In genomic region chr3:39783730-39784129, GRCh38 we compare ENCODE assay signal across 24 cellular contexts. TPM values are rescaled to one million over a fixed set of nuclear protein-coding genes. Genes with fewer than 3 reads are reported as not detected.
"Had no signal": no experiment of that assay in that cellular context is flagged by ENCODE, and none has a peak within 500 bp of the region (broad histone marks: within the 10 kb centered on the region; RNA-seq: fewer than 3 reads in every experiment).

No MANE protein-coding gene starts in this region.

- H3K36me3 ChIP-seq: brain microvascular endothelial cell, cardiac muscle cell had no signal

- H3K4me3 ChIP-seq: cardiac muscle cell, SK-N-MC had no signal

- DNase-seq: activated CD4-positive, alpha-beta memory T cell treated with anti-CD3 and anti-CD28 coated beads for 36 hours; activated CD4-positive, alpha-beta T cell treated with anti-CD3 and anti-CD28 coated beads, Interleukin-2, amount 10 ng/mL, durations not matched to agents 7 days and 5 days; activated CD4-positive, CD25-positive, alpha-beta regulatory T cell treated with anti-CD3 and anti-CD28 coated beads, Interleukin-2, amount 50 U/mL, for 72 hours; activated CD8-positive, alpha-beta memory T cell treated with anti-CD3 and anti-CD28 coated beads for 24 hours; activated gamma-delta T cell; activated naive CD4-positive, alpha-beta T cell treated with anti-CD3 and anti-CD28 coated beads for 36 hours; activated T-cell treated with anti-CD3 and anti-CD28 coated beads, Interleukin-2, amount 50 U/mL, for 48 hours; brain microvascular endothelial cell; NCI-H1092; NCI-H1436; NCI-H1694 treated with DMSO at 0.1 percent for 48 hours; NCI-H2029 treated with DMSO at 0.1 percent for 48 hours; NCI-H345; NCI-H510A; NCI-H526 treated with DMSO at 0.1 percent for 48 hours; SIG-M5; SW 1271 had no signal

- ATAC-seq: activated T-helper 17 cell treated with anti-CD3 and anti-CD28 coated beads, Interleukin-2, amount 50 U/mL, for 72 hours; WTC11 had no signal

- H3K27ac ChIP-seq: brain microvascular endothelial cell, cardiac muscle cell, SK-N-MC had no signal

- H3K27me3 ChIP-seq: brain microvascular endothelial cell, cardiac muscle cell had no signal

RNA-seq across cellular contexts. Expression of gene MYRIP, which starts 25.7 kb away (rescaled TPM):
- total RNA-seq: activated CD4-positive, alpha-beta memory T cell treated with anti-CD3 and anti-CD28 coated beads for 36 hours; activated CD4-positive, alpha-beta T cell treated with anti-CD3 and anti-CD28 coated beads, Interleukin-2, amount 10 ng/mL, durations not matched to agents 7 days and 5 days; activated naive CD4-positive, alpha-beta T cell treated with anti-CD3 and anti-CD28 coated beads for 36 hours; activated T-helper 17 cell treated with anti-CD3 and anti-CD28 coated beads, Interleukin-2, amount 50 U/mL, for 72 hours; OCI-LY7; RPMI7951; T-helper 1 cell treated with Interleukin-12 subunit alpha and Interleukin-12 subunit beta and Interleukin-4 antibody, amounts not matched to agents 30 ng/mL and 1 ng/mL, for 36 hours had no signal
